Comparison of ENCODE assay signal across 29 cellular contexts in the genomic region with DNA sequence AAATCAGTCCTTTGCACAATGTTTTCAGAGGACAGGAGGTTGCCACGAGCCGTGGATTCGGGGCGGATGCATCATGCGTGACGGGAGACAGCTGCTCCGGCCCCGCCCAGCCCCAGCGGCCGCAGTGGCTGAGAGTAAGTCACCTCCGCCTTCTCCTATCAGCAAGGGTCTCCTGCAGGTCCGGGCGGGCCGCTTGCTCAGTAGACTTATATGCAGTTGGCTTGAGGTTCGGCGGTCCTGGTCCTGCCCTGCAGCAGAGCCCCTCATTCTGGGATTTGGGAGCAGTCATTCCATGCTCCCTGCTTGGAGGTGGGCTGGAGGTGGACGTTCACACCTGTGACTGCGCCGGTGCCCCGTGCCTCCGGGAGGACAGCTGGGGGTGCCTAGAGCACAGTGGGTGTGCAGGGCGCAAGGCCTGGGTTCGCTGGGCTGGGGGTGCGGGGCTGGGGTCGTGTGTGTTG.
DNase-seq lines count a peak whose midpoint lies in the region; ATAC-seq and TF ChIP-seq lines count a peak whose summit lies in the region.
"Had no signal": no experiment of that assay in that cellular context is flagged by ENCODE, and none has a peak within 500 bp of the region (broad histone marks: within the 10 kb centered on the region; RNA-seq: fewer than 3 reads in every experiment).

No MANE protein-coding gene starts in this region.

- intact Hi-C loops in right cardiac atrium (cut with DNase I) (no loop called here), cardiac septum (cut with DNase I) (no loop called here), thyroid gland (cut with DNase I) (no loop called here)

- no peaks in the 10 kb centered on the region for H3K9me3 Mint-ChIP-seq in activated naive CD4-positive, alpha-beta T cell treated with anti-CD3 and anti-CD28 coated beads, Interleukin-2, amount 10 ng/mL, durations not matched to agents 7 days and 5 days
- H3K9me3 Mint-ChIP-seq: CD8-positive, alpha-beta T cell; central memory CD8-positive, alpha-beta T cell; naive thymus-derived CD4-positive, alpha-beta T cell; stimulated activated naive CD8-positive, alpha-beta T cell treated with anti-CD3 and anti-CD28 coated beads, Interleukin-15, Interleukin-2, amounts not matched to agents 100 ng/mL and 50 ng/mL, for 24 hours had no signal

- H3K36me3 ChIP-seq in NT2/D1 (ENCODE audit: insufficient read depth, insufficient read length, low read length) (no peaks in the 10 kb centered on the region), thyroid gland (no peaks in the 10 kb centered on the region)
- H3K36me3 ChIP-seq: ovary, right lobe of liver, tibial nerve had no signal

- no peak for ATAC-seq in right cardiac atrium
- no peak for ATAC-seq in GM19328 (IDR thresholded peaks at IDR 0.05; ENCODE audit: unreplicated experiment)
- no peak for ATAC-seq in HG02763 (IDR thresholded peaks at IDR 0.05; ENCODE audit: unreplicated experiment)
- ATAC-seq: activated CD8-positive, alpha-beta T cell treated with anti-CD3 and anti-CD28 coated beads, Interleukin-2, amount 10 ng/mL, durations not matched to agents 7 days and 5 days; CD8-positive, alpha-beta T cell; GM12878; HCT116; HepG2; naive thymus-derived CD4-positive, alpha-beta T cell; Panc1; right lobe of liver had no signal

- WGBS in right cardiac atrium, result 53% methylated on average over 25 of the region's 25 CpGs
- WGBS in thyroid gland, 2 donors, result 51 to 55% methylated on average over 19 to 20 of the region's 25 CpGs

- no peak overlapping the region for H3K27ac Mint-ChIP-seq in activated naive CD4-positive, alpha-beta T cell treated with anti-CD3 and anti-CD28 coated beads, Interleukin-2, amount 10 ng/mL, durations not matched to agents 7 days and 5 days
- H3K27ac Mint-ChIP-seq: activated CD8-positive, alpha-beta T cell treated with anti-CD3 and anti-CD28 coated beads, Interleukin-2, amount 10 ng/mL, durations not matched to agents 7 days and 5 days; CD8-positive, alpha-beta T cell; naive thymus-derived CD4-positive, alpha-beta T cell; stimulated activated naive CD8-positive, alpha-beta T cell treated with anti-CD3 and anti-CD28 coated beads, Interleukin-15, Interleukin-2, amounts not matched to agents 100 ng/mL and 50 ng/mL, for 24 hours had no signal

- H3K27me3 Mint-ChIP-seq in activated naive CD4-positive, alpha-beta T cell treated with anti-CD3 and anti-CD28 coated beads, Interleukin-2, amount 10 ng/mL, durations not matched to agents 7 days and 5 days, result no peaks in the 10 kb centered on the region

- H3K4me1 ChIP-seq in right cardiac atrium (ENCODE audit: control insufficient read depth, insufficient read depth, low read length) (no peaks in the 10 kb centered on the region), NT2/D1 (ENCODE audit: insufficient read depth, insufficient read length) (peaks cover 22% of the 10 kb centered on the region), thyroid gland (peaks cover 0 to 9% of the 10 kb centered on the region in 2 donors)
- H3K4me1 ChIP-seq: right lobe of liver, tibial nerve had no signal

- H3K9ac ChIP-seq in NT2/D1 (ENCODE audit: insufficient read length, low read depth), result peak overlapping the region; percentile 8

- no peak for TF ChIP-seq CTCF in thyroid gland (IDR thresholded peaks at IDR 0.05)

- H3K36me3 Mint-ChIP-seq in activated naive CD4-positive, alpha-beta T cell treated with anti-CD3 and anti-CD28 coated beads, Interleukin-2, amount 10 ng/mL, durations not matched to agents 7 days and 5 days, result no peaks in the 10 kb centered on the region
- H3K36me3 Mint-ChIP-seq: CD8-positive, alpha-beta T cell; naive thymus-derived CD4-positive, alpha-beta T cell had no signal

- no peak for TF ChIP-seq POLR2A in thyroid gland (IDR thresholded peaks at IDR 0.05)

- H3K4me3 ChIP-seq in right cardiac atrium (ENCODE audit: low read length) (no peak overlapping the region), NT2/D1 (ENCODE audit: insufficient read length, low read depth) (no peak overlapping the region), thyroid gland (replicated peaks in 1 of 3) (no peak overlapping the region)
- H3K4me3 ChIP-seq: GM12878, ovary, right lobe of liver, tibial nerve had no signal

- no peak overlapping the region for H3K4me3 Mint-ChIP-seq in activated naive CD4-positive, alpha-beta T cell treated with anti-CD3 and anti-CD28 coated beads, Interleukin-2, amount 10 ng/mL, durations not matched to agents 7 days and 5 days
- H3K4me3 Mint-ChIP-seq: activated CD8-positive, alpha-beta T cell treated with anti-CD3 and anti-CD28 coated beads, Interleukin-2, amount 10 ng/mL, durations not matched to agents 7 days and 5 days; CD8-positive, alpha-beta T cell; central memory CD8-positive, alpha-beta T cell; naive thymus-derived CD4-positive, alpha-beta T cell; stimulated activated naive CD8-positive, alpha-beta T cell treated with anti-CD3 and anti-CD28 coated beads, Interleukin-15, Interleukin-2, amounts not matched to agents 100 ng/mL and 50 ng/mL, for 24 hours had no signal

- H3K27me3 ChIP-seq in right cardiac atrium (ENCODE audit: control insufficient read depth, insufficient read depth) (no peaks in the 10 kb centered on the region), NT2/D1 (ENCODE audit: insufficient read depth, insufficient read length) (peaks cover 12% of the 10 kb centered on the region), thyroid gland (no peaks in the 10 kb centered on the region)
- H3K27me3 ChIP-seq: ovary, right lobe of liver had no signal

- no peaks in the 10 kb centered on the region for H3K4me1 Mint-ChIP-seq in activated naive CD4-positive, alpha-beta T cell treated with anti-CD3 and anti-CD28 coated beads, Interleukin-2, amount 10 ng/mL, durations not matched to agents 7 days and 5 days
- H3K4me1 Mint-ChIP-seq: central memory CD8-positive, alpha-beta T cell had no signal

- DNase-seq in right cardiac atrium (peak in 2 of 3 donors; percentile 38 to 40), cardiac septum (ENCODE audit: low spot score) (no peak), NT2/D1 (ENCODE audit: low read depth, low spot score) (no peak), kidney tubule cell (ENCODE audit: low spot score) (peak; percentile 17), thyroid gland (peak; percentile 25 to 57)
- DNase-seq in activated naive CD4-positive, alpha-beta T cell treated with anti-CD3 and anti-CD28 coated beads, Interleukin-2, amount 10 ng/mL, durations not matched to agents 7 days and 5 days, result no peak
- DNase-seq: activated CD4-positive, CD25-positive, alpha-beta regulatory T cell treated with anti-CD3 and anti-CD28 coated beads, Interleukin-2, amount 50 U/mL, for 72 hours; activated CD8-positive, alpha-beta T cell treated with anti-CD3 and anti-CD28 coated beads, Interleukin-2, amount 10 ng/mL, durations not matched to agents 7 days and 5 days; activated effector memory CD4-positive, alpha-beta T cell treated with anti-CD3 and anti-CD28 coated beads, Interleukin-2, amount 50 U/mL, for 16 hours; CD8-positive, alpha-beta T cell; DND-41; kidney glomerular epithelial cell; naive thymus-derived CD4-positive, alpha-beta T cell; NCI-H1092; NK-92 treated with Interleukin-12 subunit alpha and Interleukin-12 subunit beta, amount 100 ng/mL, for 24 hours; right lobe of liver; stimulated activated CD4-positive, alpha-beta T cell treated with anti-CD3 and anti-CD28 coated beads, Interleukin-15, amount 100 ng/mL, for 24 hours; T-helper 1 cell had no signal

- CTCF ChIA-PET in activated naive CD4-positive, alpha-beta T cell treated with anti-CD3 and anti-CD28 coated beads, Interleukin-2, amount 10 ng/mL, durations not matched to agents 7 days and 5 days (lab: Charles Lee), result no interaction called here

- H3K27ac ChIP-seq in right cardiac atrium (ENCODE audit: low read length), result no peak overlapping the region
- H3K27ac ChIP-seq in thyroid gland, result no peak overlapping the region
- H3K27ac ChIP-seq: HL-60, ovary, right lobe of liver, tibial nerve had no signal

- H3K9me3 ChIP-seq in right cardiac atrium (ENCODE audit: control insufficient read depth, low read length) (no peaks in the 10 kb centered on the region), NT2/D1 (ENCODE audit: insufficient read depth, low read length) (no peaks in the 10 kb centered on the region), thyroid gland (no peaks in the 10 kb centered on the region)
- H3K9me3 ChIP-seq: ovary, right lobe of liver, tibial nerve had no signal

Comparison
In these comparisons a context has a peak if more than half of its experiments do, and no peak if none do; other contexts are left out.
1. DNase-seq: peak in right cardiac atrium (2 of 3), kidney tubule cell (single experiment) and thyroid gland (2 of 2); none in cardiac septum (single experiment), NT2/D1 (single experiment) and activated naive CD4-positive, alpha-beta T cell treated with anti-CD3 and anti-CD28 coated beads, Interleukin-2, amount 10 ng/mL, durations not matched to agents 7 days and 5 days (single experiment).